In the genomic region with DNA sequence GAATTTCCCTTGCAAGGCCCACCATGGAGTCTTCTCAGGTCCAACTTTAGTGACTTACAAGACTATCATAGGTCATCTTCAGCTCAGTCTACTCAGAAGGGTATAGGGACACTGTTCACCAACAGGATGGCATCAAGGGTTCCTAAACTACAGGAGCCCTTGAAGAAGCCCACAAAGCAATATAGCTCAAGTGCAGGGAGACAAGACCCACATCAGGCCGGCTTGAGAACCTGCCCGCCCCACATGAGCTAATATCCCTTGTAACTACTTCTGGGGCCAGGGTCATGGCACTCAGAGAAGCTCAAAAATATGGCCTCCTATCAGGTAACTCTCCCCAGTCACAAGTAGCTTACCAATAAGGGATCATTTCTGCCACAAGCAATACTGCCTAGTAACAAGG, we compare ENCODE assay signal across 7 cellular contexts.
"Had no signal": no experiment of that assay in that cellular context is flagged by ENCODE, and none has a peak within 500 bp of the region (broad histone marks: within the 10 kb centered on the region; RNA-seq: fewer than 3 reads in every experiment).

No MANE protein-coding gene starts in this region.

- H3K4me3 ChIP-seq: K562 had no signal

- H3K27ac ChIP-seq: HL-60 had no signal

- FAIRE-seq: HepG2, HTR-8/SVneo, K562 had no signal

- H3K27ac Mint-ChIP-seq: IgD-negative memory B cell had no signal

- H3K36me3 Mint-ChIP-seq: IgD-negative memory B cell had no signal

- H3K4me3 Mint-ChIP-seq: IgD-negative memory B cell had no signal

- DNase-seq: IMR-90, KBM-7 had no signal

- ATAC-seq: HepG2, K562 had no signal
